In genomic region chr19:11088508-11089253, GRCh38 we compare ENCODE assay signal across 8 cellular contexts. TPM values are rescaled to one million over a fixed set of nuclear protein-coding genes. Genes with fewer than 3 reads are reported as not detected.
DNase-seq lines count a peak whose midpoint lies in the region; ATAC-seq, FAIRE-seq and TF ChIP-seq lines count a peak whose summit lies in the region.

No MANE protein-coding gene starts in this region.

- peaks cover 22 to 30% of the 10 kb centered on the region in 2 experiments for H3K4me1 Mint-ChIP-seq in H9
- H3K4me1 Mint-ChIP-seq in T-helper 2 cell treated with Interferon-gamma antibody and Interleukin-4, amounts not matched to agents 5 μg/mL and 100 μg/mL, for 36 hours (ENCODE audit: low read depth) = peaks cover 30% of the 10 kb centered on the region

- peaks cover 5% of the 10 kb centered on the region for H4K20me1 ChIP-seq in H9 (ENCODE audit: control insufficient read depth, insufficient read depth, insufficient read length)

- DNase-seq in H9 (no peak), fibroblast of the aortic adventitia (ENCODE audit: low read depth) (peak; percentile 60), GM12892 (ENCODE audit: insufficient read length) (no peak), SW480 (ENCODE audit: low spot score) (no peak)
- no peak for DNase-seq in T-helper 2 cell treated with Interferon-gamma antibody and Interleukin-4, amounts not matched to agents 5 μg/mL and 100 μg/mL, for 36 hours (ENCODE audit: low spot score)
- no peak for DNase-seq in activated CD4-positive, alpha-beta T cell treated with anti-CD3 and anti-CD28 coated beads, Interleukin-2, amount 50 U/mL, for 4 hours

- H3K9me3 ChIP-seq in H9 (ENCODE audit: control insufficient read depth, low read depth, low read length) (no peaks in the 10 kb centered on the region), parathyroid adenoma (ENCODE audit: control insufficient read depth, low read length) (no peaks in the 10 kb centered on the region)

- H3K27me3 Mint-ChIP-seq in H9 (ENCODE audit: low read depth) = no peaks in the 10 kb centered on the region
- H3K27me3 Mint-ChIP-seq in T-helper 2 cell treated with Interferon-gamma antibody and Interleukin-4, amounts not matched to agents 5 μg/mL and 100 μg/mL, for 36 hours (ENCODE audit: low read depth) = no peaks in the 10 kb centered on the region

- peaks cover 13% of the 10 kb centered on the region for H3K23me2 ChIP-seq in H9 (ENCODE audit: insufficient read length, low read depth, low read length, poor library complexity, severe bottlenecking)

- TF ChIP-seq CTCF in H9 (conservative IDR thresholded peaks at IDR 0.05) = no peak
- TF ChIP-seq CTCF in fibroblast of the aortic adventitia (IDR thresholded peaks at IDR 0.05; ENCODE audit: insufficient read depth, low read length) = no peak
- TF ChIP-seq CTCF in parathyroid adenoma (IDR thresholded peaks at IDR 0.05) = no peak

- no peaks in the 10 kb centered on the region for H3K36me3 ChIP-seq in parathyroid adenoma (ENCODE audit: control insufficient read depth, insufficient read depth, low read length)

- H2BK120ac ChIP-seq in H9 (ENCODE audit: low read depth, low read length, poor library complexity, severe bottlenecking) = no peak overlapping the region

- H3K4ac ChIP-seq in H9 (ENCODE audit: low read depth, low read length) = no peak overlapping the region

- H4K91ac ChIP-seq in H9 (ENCODE audit: insufficient read length, low read depth, low read length) = no peak overlapping the region

- no peak overlapping the region for H2AFZ ChIP-seq in H9 (ENCODE audit: low read length)
- H2AFZ ChIP-seq in parathyroid adenoma = peak overlapping the region; percentile 77

- peaks cover 32% of the 10 kb centered on the region for H3K79me2 ChIP-seq in H9 (ENCODE audit: insufficient read depth, low read length)
- no peaks in the 10 kb centered on the region for H3K79me2 ChIP-seq in parathyroid adenoma

- H3K9ac ChIP-seq in H9 (ENCODE audit: extremely low read depth, insufficient read length, low read length) = peak overlapping the region; percentile 65
- no peak overlapping the region for H3K9ac ChIP-seq in parathyroid adenoma

- peak overlapping the region; percentile 3; the same call in 1 of the 2 replicates for H3K14ac ChIP-seq in H9 (ENCODE audit: insufficient read depth, low read length)

- H3K79me1 ChIP-seq in H9 (ENCODE audit: insufficient read depth, low read depth, low read length, poor library complexity, severe bottlenecking) = no peaks in the 10 kb centered on the region

- no peak overlapping the region for H3T11ph ChIP-seq in H9 (ENCODE audit: low read length)

- no peak overlapping the region for H2BK15ac ChIP-seq in H9 (ENCODE audit: low read depth, low read length)

- H3K27ac ChIP-seq in H9 (ENCODE audit: insufficient read length, low read depth, low read length) (peak overlapping the region; percentile 75), parathyroid adenoma (peak overlapping the region; percentile 77)

- no peak for TF ChIP-seq POLR2A in GM12892 (IDR thresholded peaks at IDR 0.05; ENCODE audit: low read depth, low read length)

- no peak overlapping the region for H2AK5ac ChIP-seq in H9 (ENCODE audit: insufficient read length, low read length)

- H4K8ac ChIP-seq in H9 (replicated peaks; ENCODE audit: insufficient read length, low read depth, low read length) = no peak overlapping the region

- peak overlapping the region; percentile 98 to 99 (median 99) for H3K27ac Mint-ChIP-seq in H9
- peak overlapping the region; percentile 99 for H3K27ac Mint-ChIP-seq in T-helper 2 cell treated with Interferon-gamma antibody and Interleukin-4, amounts not matched to agents 5 μg/mL and 100 μg/mL, for 36 hours

- H4K5ac ChIP-seq in H9 (ENCODE audit: insufficient read length, low read depth, low read length) = no peak overlapping the region

- H3K9me3 Mint-ChIP-seq in H9 = 0 out of 5 replicates have a peak, but pooled peaks cover 0 to 4% of the 10 kb centered on the region in 2 experiments
- no peaks in the 10 kb centered on the region for H3K9me3 Mint-ChIP-seq in T-helper 2 cell treated with Interferon-gamma antibody and Interleukin-4, amounts not matched to agents 5 μg/mL and 100 μg/mL, for 36 hours

- no peak for FAIRE-seq in GM12892 (lab: Jason Lieb, UNC)

- no peak overlapping the region for H3K56ac ChIP-seq in H9 (ENCODE audit: insufficient read length, low read depth, low read length)

- H3K4me2 ChIP-seq in H9 (ENCODE audit: insufficient read depth, insufficient read length, low read length) = peak overlapping the region; percentile 99
- H3K4me2 ChIP-seq in parathyroid adenoma (ENCODE audit: low read length) = peak overlapping the region; percentile 54

- no peak overlapping the region for H2BK12ac ChIP-seq in H9 (ENCODE audit: insufficient read length, low read depth, low read length)

- no CpG with 5 or more reads among the region's 11 CpGs for WGBS in H9 (ENCODE audit: extremely low coverage, insufficient read length, low lambda C conversion rate)

- no peak for ATAC-seq in HG03565 (IDR thresholded peaks at IDR 0.05; ENCODE audit: unreplicated experiment)

- no peak overlapping the region for H3K23ac ChIP-seq in H9 (ENCODE audit: insufficient read length, low read depth, low read length)

- H3K4me3 ChIP-seq in fibroblast of the aortic adventitia (ENCODE audit: low read depth, low read length) (peak overlapping the region; percentile 85), parathyroid adenoma (ENCODE audit: low read depth, low read length) (peak overlapping the region; percentile 54)

- peaks cover 18 to 26% (median 23%) of the 10 kb centered on the region in 3 experiments for H3K36me3 Mint-ChIP-seq in H9 (ENCODE audit: insufficient read depth in 1 of 3, low read depth in 3 of 3)
- peaks cover 29% of the 10 kb centered on the region for H3K36me3 Mint-ChIP-seq in T-helper 2 cell treated with Interferon-gamma antibody and Interleukin-4, amounts not matched to agents 5 μg/mL and 100 μg/mL, for 36 hours (ENCODE audit: low read depth)

- H3K18ac ChIP-seq in H9 (ENCODE audit: insufficient read length, low read depth, low read length) = peak overlapping the region; percentile 54

- H2BK20ac ChIP-seq in H9 (ENCODE audit: low read depth, low read length, poor library complexity, severe bottlenecking) = no peak overlapping the region

- H2BK5ac ChIP-seq in H9 (ENCODE audit: insufficient read length, low read length) = no peak overlapping the region

- H3K4me1 ChIP-seq in H9 (ENCODE audit: insufficient read depth, low read length) = peaks cover 4% of the 10 kb centered on the region; the same call in 1 of the 2 replicates
- peaks cover 3% of the 10 kb centered on the region for H3K4me1 ChIP-seq in parathyroid adenoma

- H3K27me3 ChIP-seq in H9 (ENCODE audit: insufficient read depth, low read length) (no peaks in the 10 kb centered on the region), parathyroid adenoma (ENCODE audit: control insufficient read depth, insufficient read depth, low read length) (no peaks in the 10 kb centered on the region)

- peak overlapping the region; percentile 89 to 94 for H3K4me3 Mint-ChIP-seq in H9
- H3K4me3 Mint-ChIP-seq in T-helper 2 cell treated with Interferon-gamma antibody and Interleukin-4, amounts not matched to agents 5 μg/mL and 100 μg/mL, for 36 hours = peak overlapping the region; percentile 98

RNA-seq across cellular contexts. Expression of gene LDLR, which starts 0.6 kb away (rescaled TPM):
- 81.3 and 92.7 TPM in 2 replicates for total RNA-seq in H9 (2021)
- total RNA-seq in fibroblast of the aortic adventitia (ENCODE audit: low replicate concordance) = 116 and 217 TPM in 2 replicates
- polyA plus RNA-seq in GM12892 (2012; ENCODE audit: missing spikeins) = 17.7 TPM
